8 cellular contexts compared by ENCODE assay signal in genomic region chr2:120520929-120521912, GRCh38.
A peak's percentile ranks its signal among the peaks of the same experiment; 100 is the strongest.
DNase-seq lines count a peak whose midpoint lies in the region; FAIRE-seq and TF ChIP-seq lines count a peak whose summit lies in the region.

No MANE protein-coding gene starts in this region.

- DNase-seq in CD1c-positive myeloid dendritic cell (ENCODE audit: extremely low spot score): peak; percentile 20
- DNase-seq in GM19239 (ENCODE audit: insufficient read length, low spot score): peak; percentile 20
- DNase-seq in NT2/D1 (ENCODE audit: low read depth, low spot score): peak; percentile 44
- peak; percentile 40 to 74 for DNase-seq in breast epithelium (ENCODE audit: low spot score in 2 of 2)
- no peak for DNase-seq in GOT3 (lab: John Stamatoyannopoulos, UW)
- no peak for DNase-seq in GM19238 (ENCODE audit: insufficient read length, low spot score)
- DNase-seq in OCI-M2 (lab: John Stamatoyannopoulos, UW; ENCODE audit: unreplicated experiment): no peak

- FAIRE-seq in GM19239 (lab: Jason Lieb, UNC): no peak

- H3K9ac ChIP-seq in NT2/D1 (ENCODE audit: insufficient read length, low read depth): no peak overlapping the region
- no peak overlapping the region for H3K9ac ChIP-seq in liver (ENCODE audit: low read depth in 1 of 2, low read length in 2 of 2)

- TF ChIP-seq RAD21 in liver (IDR thresholded peaks at IDR 0.05): peak; percentile 78 to 89

- H3K27ac ChIP-seq in breast epithelium (no peak overlapping the region), liver (ENCODE audit: low read depth in 1 of 2, low read length in 2 of 2) (no peak overlapping the region)

- 52% methylated on average over 13 of the region's 13 CpGs for WGBS in liver

- no peak overlapping the region for H3K4me3 ChIP-seq in NT2/D1 (ENCODE audit: insufficient read length, low read depth)
- no peak overlapping the region for H3K4me3 ChIP-seq in breast epithelium
- no peak overlapping the region for H3K4me3 ChIP-seq in liver (ENCODE audit: low read depth in 1 of 3, low read length in 3 of 3)

- H3K36me3 ChIP-seq in NT2/D1 (ENCODE audit: insufficient read depth, insufficient read length, low read length) (no peaks in the 10 kb centered on the region), breast epithelium (no peaks in the 10 kb centered on the region), liver (ENCODE audit: control insufficient read depth in 4 of 4, insufficient read depth in 3 of 4, low read depth in 1 of 4, low read length in 3 of 4) (no peaks in the 10 kb centered on the region)

- H3K4me1 ChIP-seq in NT2/D1 (ENCODE audit: insufficient read depth, insufficient read length) (peaks cover 10% of the 10 kb centered on the region), breast epithelium (no peaks in the 10 kb centered on the region), liver (ENCODE audit: control insufficient read depth in 4 of 4, insufficient read depth in 4 of 4, low read length in 3 of 4) (peaks cover 12 to 34% (median 23%) of the 10 kb centered on the region in 4 donors)

- TF ChIP-seq POLR2A in breast epithelium (IDR thresholded peaks at IDR 0.05): no peak

- peaks cover 59% of the 10 kb centered on the region for H3K27me3 ChIP-seq in NT2/D1 (ENCODE audit: insufficient read depth, insufficient read length)
- no peaks in the 10 kb centered on the region for H3K27me3 ChIP-seq in breast epithelium
- H3K27me3 ChIP-seq in liver (ENCODE audit: control insufficient read depth in 4 of 4, insufficient read depth in 4 of 4, low read length in 3 of 4): no peaks in the 10 kb centered on the region

- intact Hi-C loops in breast epithelium (cut with DNase I; ENCODE audit: low total_unique reads): loop anchor here (10.0 kb wide), 1 partner anchor 176 kb away; the partner anchor contains the start of gene INHBB

- peak; percentile 36 to 80 (median 69) for TF ChIP-seq CTCF in breast epithelium (IDR thresholded peaks at IDR 0.05)
- TF ChIP-seq CTCF in liver (IDR thresholded peaks at IDR 0.05; ENCODE audit: low read depth, low read length, missing input control): peak; percentile 93

- H3K9me3 ChIP-seq in NT2/D1 (ENCODE audit: insufficient read depth, low read length) (no peaks in the 10 kb centered on the region), breast epithelium (no peaks in the 10 kb centered on the region), liver (ENCODE audit: control insufficient read depth in 4 of 4, low read length in 3 of 4) (no peaks in the 10 kb centered on the region)

TF ChIP-seq in liver, 16 proteins besides CTCF, POLR2A, EP300 and RAD21:
- TF ChIP-seq RXRA (IDR thresholded peaks at IDR 0.05): peak in 1 of 2 donors; percentile 7
- TF ChIP-seq GABPA (IDR thresholded peaks at IDR 0.05 in 1 of 2, conservative IDR thresholded peaks at IDR 0.05 in 1 of 2): no peak

Comparison
In these comparisons a context has a peak if more than half of its experiments do, and no peak if none do; other contexts are left out.
1. DNase-seq: peak in CD1c-positive myeloid dendritic cell (single experiment), GM19239 (single experiment), NT2/D1 (single experiment) and breast epithelium (2 of 2); none in GOT3 (single experiment), GM19238 (single experiment) and OCI-M2 (single experiment).